Comparison of ENCODE assay signal across 12 cellular contexts in genomic region chr7:77442631-77443420, GRCh38. TPM values are rescaled to one million over a fixed set of nuclear protein-coding genes. Genes with fewer than 3 reads are reported as not detected.
DNase-seq lines count a peak whose midpoint lies in the region; ATAC-seq and TF ChIP-seq lines count a peak whose summit lies in the region.
"Had no signal": no experiment of that assay in that cellular context is flagged by ENCODE, and none has a peak within 500 bp of the region (broad histone marks: within the 10 kb centered on the region; RNA-seq: fewer than 3 reads in every experiment).

No MANE protein-coding gene starts in this region.

- H3K9me2 ChIP-seq in SK-N-SH, result no peaks in the 10 kb centered on the region

- TF ChIP-seq EP300 in SK-N-SH (IDR thresholded peaks at IDR 0.05; ENCODE audit: borderline replicate concordance in 1 of 2, low read depth in 1 of 2, low read length in 1 of 2), result peak in 1 of 2 experiments; percentile 53; a peak in 2 of 4 replicates

- no peaks in the 10 kb centered on the region for H3K9me3 ChIP-seq in breast epithelium
- no peaks in the 10 kb centered on the region for H3K9me3 ChIP-seq in SK-N-SH
- no peaks in the 10 kb centered on the region for H3K9me3 ChIP-seq in spleen
- H3K9me3 ChIP-seq in lower lobe of right lung, result no peaks in the 10 kb centered on the region
- H3K9me3 ChIP-seq: upper lobe of left lung had no signal

- TF ChIP-seq CTCF in MCF 10A (IDR thresholded peaks at IDR 0.05; ENCODE audit: unreplicated experiment), result no peak
- no peak for TF ChIP-seq CTCF in breast epithelium (IDR thresholded peaks at IDR 0.05)
- TF ChIP-seq CTCF in SK-N-SH (IDR thresholded peaks at IDR 0.05), result no peak
- TF ChIP-seq CTCF in fibroblast of pulmonary artery (IDR thresholded peaks at IDR 0.05; ENCODE audit: low read length, missing control alignments), result no peak
- no peak for TF ChIP-seq CTCF in spleen (IDR thresholded peaks at IDR 0.05 in 8 of 11, conservative IDR thresholded peaks at IDR 0.05 in 3 of 11)
- TF ChIP-seq CTCF in lower lobe of right lung (IDR thresholded peaks at IDR 0.05), result no peak
- no peak for TF ChIP-seq CTCF in lower leg skin (IDR thresholded peaks at IDR 0.05)

- CTCF ChIA-PET in MCF 10A (lab: Yijun Ruan, JAX) (interaction anchor here (0.6 to 2.0 kb wide), 4 partner anchors 39 to 209 kb away, joined by 3 to 9 read pairs (median 4); no protein-coding TSS in a partner anchor), SK-N-SH (lab: Yijun Ruan, JAX) (interaction anchor here (0.6 to 1.1 kb wide), 2 partner anchors 80 to 209 kb away, joined by 3 read pairs; no protein-coding TSS in a partner anchor)

- H3K4me1 Mint-ChIP-seq in MCF 10A (ENCODE audit: insufficient read depth, unreplicated experiment), result peaks cover 14% of the 10 kb centered on the region

- H3F3A ChIP-seq in SK-N-SH (replicated peaks; ENCODE audit: insufficient read depth), result no peaks in the 10 kb centered on the region

- H3K4me1 ChIP-seq in breast epithelium, result no peaks in the 10 kb centered on the region
- peaks cover 0 to 9% of the 10 kb centered on the region in 2 experiments; a peak in 2 of 4 replicates for H3K4me1 ChIP-seq in SK-N-SH (ENCODE audit: control insufficient read depth in 1 of 2, insufficient read depth in 2 of 2, low read depth in 1 of 2, low read length in 1 of 2)
- H3K4me1 ChIP-seq in spleen, result peaks cover 0 to 38% (median 11%) of the 10 kb centered on the region in 6 donors
- peaks cover 6% of the 10 kb centered on the region for H3K4me1 ChIP-seq in lower lobe of right lung

- H3K4me3 ChIP-seq in breast epithelium (no peak overlapping the region), SK-N-SH (ENCODE audit: low read depth in 2 of 2, low read length in 1 of 2) (no peak overlapping the region), fibroblast of pulmonary artery (replicated peaks; ENCODE audit: low read depth, low read length) (no peak overlapping the region), spleen (no peak overlapping the region), lower lobe of right lung (no peak overlapping the region), lower leg skin (ENCODE audit: low read depth, poor library complexity, severe bottlenecking) (no peak overlapping the region)
- H3K4me3 ChIP-seq: upper lobe of left lung had no signal

- ATAC-seq in lower lobe of right lung, result no peak

- DNase-seq in MCF 10A (ENCODE audit: unreplicated experiment) (peak; percentile 67), breast epithelium (ENCODE audit: low spot score in 2 of 2) (no peak), SK-N-SH (no peak), fibroblast of pulmonary artery (ENCODE audit: low read depth) (peak; percentile 53), spleen (no peak), lower lobe of right lung (no peak), lower leg skin (ENCODE audit: low spot score in 2 of 2) (no peak), DMS 273 treated with DMSO at 0.1 percent for 48 hours (lab: John Stamatoyannopoulos, UW) (no peak)
- DNase-seq: NCI-H526, upper lobe of left lung had no signal

- no peaks in the 10 kb centered on the region for H3K36me3 Mint-ChIP-seq in MCF 10A (ENCODE audit: insufficient read depth, unreplicated experiment)
- H3K36me3 Mint-ChIP-seq: mesothelial cell of epicardium had no signal

- H4K20me1 ChIP-seq in SK-N-SH (ENCODE audit: insufficient read depth), result no peaks in the 10 kb centered on the region

- H3K4me2 ChIP-seq in SK-N-SH, result no peak overlapping the region

- H2AFZ ChIP-seq in SK-N-SH (ENCODE audit: low read depth), result no peak overlapping the region

- no peaks in the 10 kb centered on the region for H3K79me2 ChIP-seq in SK-N-SH (ENCODE audit: insufficient read depth)

- TF ChIP-seq RAD21 in SK-N-SH (IDR thresholded peaks at IDR 0.05; ENCODE audit: low read length), result no peak

- H3K36me3 ChIP-seq in breast epithelium, result no peaks in the 10 kb centered on the region
- H3K36me3 ChIP-seq in SK-N-SH (replicated peaks in 1 of 2; ENCODE audit: control insufficient read depth in 1 of 2, insufficient read depth in 2 of 2, low read length in 1 of 2), result no peaks in the 10 kb centered on the region
- no peaks in the 10 kb centered on the region for H3K36me3 ChIP-seq in spleen
- no peaks in the 10 kb centered on the region for H3K36me3 ChIP-seq in lower lobe of right lung
- H3K36me3 ChIP-seq: upper lobe of left lung had no signal

- 77% methylated on average over 5 of the region's 5 CpGs for WGBS in SK-N-SH (ENCODE audit: low lambda C conversion rate)
- WGBS in spleen, 5 donors, result 64 to 85% (median 78%) methylated on average over 5 of the region's 5 CpGs
- WGBS in lower leg skin, 2 donors, result 82 to 89% methylated on average over 5 of the region's 5 CpGs

- POLR2A ChIA-PET in MCF 10A (lab: Yijun Ruan, JAX), result interaction anchor here (0.7 kb wide), 1 partner anchor 76 kb away, joined by 3 read pairs; no protein-coding TSS in a partner anchor
- POLR2A ChIA-PET in SK-N-SH (lab: Yijun Ruan, JAX), result no interaction called here

- H3K4me3 Mint-ChIP-seq in MCF 10A (ENCODE audit: unreplicated experiment), result no peak overlapping the region
- H3K4me3 Mint-ChIP-seq: mesothelial cell of epicardium had no signal

- intact Hi-C loops in MCF 10A (cut with micrococcal nuclease) (no loop called here), breast epithelium (cut with DNase I; ENCODE audit: low total_unique reads) (no loop called here), spleen (cut with DNase I; ENCODE audit: low total_unique reads) (no loop called here), lower lobe of right lung (cut with DNase I) (no loop called here), lower leg skin (cut with DNase I; ENCODE audit: low total_unique reads) (no loop called here)

- no peak for TF ChIP-seq POLR2A in breast epithelium (IDR thresholded peaks at IDR 0.05)
- no peak for TF ChIP-seq POLR2A in spleen (IDR thresholded peaks at IDR 0.05)
- no peak for TF ChIP-seq POLR2A in lower leg skin (IDR thresholded peaks at IDR 0.05)

- peak overlapping the region; percentile 72 for H3K27ac Mint-ChIP-seq in MCF 10A (ENCODE audit: low read depth, unreplicated experiment)
- H3K27ac Mint-ChIP-seq: mesothelial cell of epicardium, progenitor cell of endocrine pancreas had no signal

- H3K9ac ChIP-seq in SK-N-SH, result no peak overlapping the region

- H3K27me3 ChIP-seq in breast epithelium (no peaks in the 10 kb centered on the region), SK-N-SH (ENCODE audit: insufficient read depth) (no peaks in the 10 kb centered on the region), spleen (replicated peaks in 1 of 7) (no peaks in the 10 kb centered on the region), lower lobe of right lung (ENCODE audit: low read depth) (no peaks in the 10 kb centered on the region)
- H3K27me3 ChIP-seq: upper lobe of left lung had no signal

- H3K9me3 Mint-ChIP-seq in MCF 10A (ENCODE audit: unreplicated experiment), result no peaks in the 10 kb centered on the region
- H3K9me3 Mint-ChIP-seq: mesothelial cell of epicardium had no signal

- H3K27ac ChIP-seq in breast epithelium, result no peak overlapping the region
- peak overlapping the region in 1 of 2 experiments; percentile 20; a peak in 1 of 4 replicates for H3K27ac ChIP-seq in SK-N-SH (ENCODE audit: low read depth in 2 of 2, low read length in 1 of 2)
- H3K27ac ChIP-seq in spleen, result peak overlapping the region in 6 of 8 donors; percentile 26 to 75 (median 64)
- H3K27ac ChIP-seq in lower lobe of right lung, result no peak overlapping the region

- no peaks in the 10 kb centered on the region for H3K27me3 Mint-ChIP-seq in MCF 10A (ENCODE audit: insufficient read depth, unreplicated experiment)

- no TSS peak for BruUV-seq in MCF 10A (replicated peaks; lab: Mats Ljungman, UMichigan)

TF ChIP-seq in SK-N-SH, 30 proteins besides CTCF, POLR2A, EP300 and RAD21 (continues in another document):
- TF ChIP-seq YY1 (IDR thresholded peaks at IDR 0.05; ENCODE audit: low read depth), result no peak
- no peak for TF ChIP-seq GATA2 (CRISPR knock-in tag; IDR thresholded peaks at IDR 0.05)
- TF ChIP-seq, protein P1, sequence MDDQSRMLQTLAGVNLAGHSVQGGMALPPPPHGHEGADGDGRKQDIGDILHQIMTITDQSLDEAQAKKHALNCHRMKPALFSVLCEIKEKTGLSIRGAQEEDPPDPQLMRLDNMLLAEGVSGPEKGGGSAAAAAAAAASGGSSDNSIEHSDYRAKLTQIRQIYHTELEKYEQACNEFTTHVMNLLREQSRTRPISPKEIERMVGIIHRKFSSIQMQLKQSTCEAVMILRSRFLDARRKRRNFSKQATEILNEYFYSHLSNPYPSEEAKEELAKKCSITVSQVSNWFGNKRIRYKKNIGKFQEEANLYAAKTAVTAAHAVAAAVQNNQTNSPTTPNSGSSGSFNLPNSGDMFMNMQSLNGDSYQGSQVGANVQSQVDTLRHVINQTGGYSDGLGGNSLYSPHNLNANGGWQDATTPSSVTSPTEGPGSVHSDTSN (IDR thresholded peaks at IDR 0.05), result peak; percentile 84
- peak; percentile 62 for TF ChIP-seq TCF12 (IDR thresholded peaks at IDR 0.05)
- peak; percentile 60 for TF ChIP-seq FOSL2 (IDR thresholded peaks at IDR 0.05; ENCODE audit: borderline replicate concordance, low read depth)
- TF ChIP-seq EZH2phosphoT487 (IDR thresholded peaks at IDR 0.05; ENCODE audit: borderline replicate concordance, low read depth), result no peak
- TF ChIP-seq RFX5 (IDR thresholded peaks at IDR 0.05; ENCODE audit: low read length), result no peak
- TF ChIP-seq IRF3 (IDR thresholded peaks at IDR 0.05; ENCODE audit: low read depth, low read length), result no peak
- TF ChIP-seq MXI1 (IDR thresholded peaks at IDR 0.05; ENCODE audit: low read depth, low read length), result no peak
- no peak for TF ChIP-seq FOXJ3 (CRISPR knock-in tag; IDR thresholded peaks at IDR 0.05)

RNA-seq across cellular contexts. Expression of gene GSAP, which starts 26.7 kb away (rescaled TPM):
- total RNA-seq in MCF 10A (2022) (13.7 and 19.0 TPM in 2 replicates), breast epithelium (10 to 100 TPM; 25.8 to 35.7 (median 27.5) TPM), spleen (10 to 100 TPM; 54.5 to 96.5 (median 86.2) TPM), lower lobe of right lung (80.0 TPM), lower leg skin (10 to 100 TPM in 1 of 4 donors, 1 to 10 TPM in 3; 6.8 to 11.4 (median 9.3) TPM)
- polyA plus RNA-seq in SK-N-SH (2012; rRNA removed) (5.9 and 7.5 TPM in 2 replicates), spleen (10 to 100 TPM; 35.9 to 63.6 (median 49.6) TPM)
- polyA plus RNA-seq in SK-N-SH (2012; cell fraction: cytosol; rRNA removed), result 5.7 and 6.2 TPM in 2 replicates
- polyA plus RNA-seq in SK-N-SH (2012; cell fraction: nucleus; rRNA removed), result 20.4 and 29.3 TPM in 2 replicates

Comparison
In these comparisons a context has a peak if more than half of its experiments do, and no peak if none do; other contexts are left out.
1. DNase-seq: peak in MCF 10A (single experiment) and fibroblast of pulmonary artery (single experiment); none in breast epithelium (0 of 2), SK-N-SH (single experiment), spleen (single experiment), lower lobe of right lung (single experiment), lower leg skin (0 of 2) and DMS 273 treated with DMSO at 0.1 percent for 48 hours (single experiment).
2. H3K27ac ChIP-seq: peak in spleen (6 of 8); none in breast epithelium (0 of 2) and lower lobe of right lung (single experiment).